1 cellular context compared by ENCODE assay signal in genomic region chr16:3672571-3673041, GRCh38.
A peak's percentile ranks its signal among the peaks of the same experiment; 100 is the strongest.
TF ChIP-seq lines count a peak whose summit lies in the region.

No MANE protein-coding gene starts in this region.

TF ChIP-seq in HepG2, 621 proteins besides CTCF, POLR2A, EP300 and RAD21:
- TF ChIP-seq HNRNPLL (IDR thresholded peaks at IDR 0.05; ENCODE audit: low read depth, low read length, poor library complexity, severe bottlenecking) (peak; percentile 14), AGO2 (optimal IDR thresholded peaks at IDR 0.05; ENCODE audit: low read depth, low read length) (peak; percentile 80), ZSCAN22 (CRISPR knock-in tag; IDR thresholded peaks at IDR 0.05) (no peak)
